In the genomic region with DNA sequence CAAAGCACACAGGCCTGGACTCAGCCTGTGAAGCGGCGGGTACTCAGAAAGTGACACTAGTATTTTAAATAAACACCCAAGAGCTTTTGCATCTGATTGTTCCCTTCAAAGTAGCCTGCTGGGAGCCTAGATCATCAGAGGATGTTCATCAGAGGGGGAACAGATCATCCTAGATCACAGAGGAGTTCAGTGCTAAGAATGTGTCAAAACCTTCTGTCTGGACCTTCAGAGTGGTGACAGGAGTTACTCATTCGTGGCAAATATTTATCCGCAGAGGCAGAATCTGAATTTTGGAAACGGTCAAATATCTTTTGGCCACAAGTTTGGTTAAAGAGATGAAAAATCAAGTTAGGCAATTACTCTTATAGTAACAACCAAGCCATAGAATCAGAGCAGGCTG, we compare ENCODE assay signal across 1 cellular context.
TF ChIP-seq lines count a peak whose summit lies in the region.

No MANE protein-coding gene starts in this region.

TF ChIP-seq in GM12878, 131 proteins besides CTCF, POLR2A, EP300 and RAD21:
- no peak for TF ChIP-seq KLF5 (IDR thresholded peaks at IDR 0.05; ENCODE audit: partially characterized antibody)
- TF ChIP-seq, protein P1, sequence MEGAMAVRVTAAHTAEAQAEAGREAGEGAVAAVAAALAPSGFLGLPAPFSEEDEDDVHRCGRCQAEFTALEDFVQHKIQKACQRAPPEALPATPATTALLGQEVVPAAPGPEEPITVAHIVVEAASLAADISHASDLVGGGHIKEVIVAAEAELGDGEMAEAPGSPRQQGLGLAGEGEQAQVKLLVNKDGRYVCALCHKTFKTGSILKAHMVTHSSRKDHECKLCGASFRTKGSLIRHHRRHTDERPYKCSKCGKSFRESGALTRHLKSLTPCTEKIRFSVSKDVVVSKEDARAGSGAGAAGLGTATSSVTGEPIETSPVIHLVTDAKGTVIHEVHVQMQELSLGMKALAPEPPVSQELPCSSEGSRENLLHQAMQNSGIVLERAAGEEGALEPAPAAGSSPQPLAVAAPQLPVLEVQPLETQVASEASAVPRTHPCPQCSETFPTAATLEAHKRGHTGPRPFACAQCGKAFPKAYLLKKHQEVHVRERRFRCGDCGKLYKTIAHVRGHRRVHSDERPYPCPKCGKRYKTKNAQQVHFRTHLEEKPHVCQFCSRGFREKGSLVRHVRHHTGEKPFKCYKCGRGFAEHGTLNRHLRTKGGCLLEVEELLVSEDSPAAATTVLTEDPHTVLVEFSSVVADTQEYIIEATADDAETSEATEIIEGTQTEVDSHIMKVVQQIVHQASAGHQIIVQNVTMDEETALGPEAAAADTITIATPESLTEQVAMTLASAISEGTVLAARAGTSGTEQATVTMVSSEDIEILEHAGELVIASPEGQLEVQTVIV (IDR thresholded peaks at IDR 0.05; ENCODE audit: borderline replicate concordance, partially characterized antibody) = no peak
- TF ChIP-seq ZNF622 (IDR thresholded peaks at IDR 0.05) = no peak
- no peak for TF ChIP-seq FOS (IDR thresholded peaks at IDR 0.05; ENCODE audit: borderline replicate concordance, extremely low read depth, insufficient read length)
- no peak for TF ChIP-seq MTA2 (IDR thresholded peaks at IDR 0.05; ENCODE audit: low read depth)
- TF ChIP-seq TARDBP (IDR thresholded peaks at IDR 0.05; ENCODE audit: borderline replicate concordance) = no peak
- no peak for TF ChIP-seq NRF1 (conservative IDR thresholded peaks at IDR 0.05; ENCODE audit: low read depth, low read length)
- no peak for TF ChIP-seq WRNIP1 (IDR thresholded peaks at IDR 0.05; ENCODE audit: borderline replicate concordance, low read depth, low read length)
- TF ChIP-seq SIX5 (IDR thresholded peaks at IDR 0.05; ENCODE audit: low read depth, low read length, severe bottlenecking) = no peak
- no peak for TF ChIP-seq ZNF384 (IDR thresholded peaks at IDR 0.05; ENCODE audit: borderline replicate concordance, low read depth, low read length)
- TF ChIP-seq RFX5 (IDR thresholded peaks at IDR 0.05; ENCODE audit: low read depth, low read length) = no peak
- TF ChIP-seq, protein P2, sequence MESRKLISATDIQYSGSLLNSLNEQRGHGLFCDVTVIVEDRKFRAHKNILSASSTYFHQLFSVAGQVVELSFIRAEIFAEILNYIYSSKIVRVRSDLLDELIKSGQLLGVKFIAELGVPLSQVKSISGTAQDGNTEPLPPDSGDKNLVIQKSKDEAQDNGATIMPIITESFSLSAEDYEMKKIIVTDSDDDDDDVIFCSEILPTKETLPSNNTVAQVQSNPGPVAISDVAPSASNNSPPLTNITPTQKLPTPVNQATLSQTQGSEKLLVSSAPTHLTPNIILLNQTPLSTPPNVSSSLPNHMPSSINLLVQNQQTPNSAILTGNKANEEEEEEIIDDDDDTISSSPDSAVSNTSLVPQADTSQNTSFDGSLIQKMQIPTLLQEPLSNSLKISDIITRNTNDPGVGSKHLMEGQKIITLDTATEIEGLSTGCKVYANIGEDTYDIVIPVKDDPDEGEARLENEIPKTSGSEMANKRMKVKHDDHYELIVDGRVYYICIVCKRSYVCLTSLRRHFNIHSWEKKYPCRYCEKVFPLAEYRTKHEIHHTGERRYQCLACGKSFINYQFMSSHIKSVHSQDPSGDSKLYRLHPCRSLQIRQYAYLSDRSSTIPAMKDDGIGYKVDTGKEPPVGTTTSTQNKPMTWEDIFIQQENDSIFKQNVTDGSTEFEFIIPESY (IDR thresholded peaks at IDR 0.05) = no peak
- TF ChIP-seq TCF3 (IDR thresholded peaks at IDR 0.05; ENCODE audit: borderline replicate concordance, insufficient read depth, low read depth, low read length) = no peak
- TF ChIP-seq, protein P3, sequence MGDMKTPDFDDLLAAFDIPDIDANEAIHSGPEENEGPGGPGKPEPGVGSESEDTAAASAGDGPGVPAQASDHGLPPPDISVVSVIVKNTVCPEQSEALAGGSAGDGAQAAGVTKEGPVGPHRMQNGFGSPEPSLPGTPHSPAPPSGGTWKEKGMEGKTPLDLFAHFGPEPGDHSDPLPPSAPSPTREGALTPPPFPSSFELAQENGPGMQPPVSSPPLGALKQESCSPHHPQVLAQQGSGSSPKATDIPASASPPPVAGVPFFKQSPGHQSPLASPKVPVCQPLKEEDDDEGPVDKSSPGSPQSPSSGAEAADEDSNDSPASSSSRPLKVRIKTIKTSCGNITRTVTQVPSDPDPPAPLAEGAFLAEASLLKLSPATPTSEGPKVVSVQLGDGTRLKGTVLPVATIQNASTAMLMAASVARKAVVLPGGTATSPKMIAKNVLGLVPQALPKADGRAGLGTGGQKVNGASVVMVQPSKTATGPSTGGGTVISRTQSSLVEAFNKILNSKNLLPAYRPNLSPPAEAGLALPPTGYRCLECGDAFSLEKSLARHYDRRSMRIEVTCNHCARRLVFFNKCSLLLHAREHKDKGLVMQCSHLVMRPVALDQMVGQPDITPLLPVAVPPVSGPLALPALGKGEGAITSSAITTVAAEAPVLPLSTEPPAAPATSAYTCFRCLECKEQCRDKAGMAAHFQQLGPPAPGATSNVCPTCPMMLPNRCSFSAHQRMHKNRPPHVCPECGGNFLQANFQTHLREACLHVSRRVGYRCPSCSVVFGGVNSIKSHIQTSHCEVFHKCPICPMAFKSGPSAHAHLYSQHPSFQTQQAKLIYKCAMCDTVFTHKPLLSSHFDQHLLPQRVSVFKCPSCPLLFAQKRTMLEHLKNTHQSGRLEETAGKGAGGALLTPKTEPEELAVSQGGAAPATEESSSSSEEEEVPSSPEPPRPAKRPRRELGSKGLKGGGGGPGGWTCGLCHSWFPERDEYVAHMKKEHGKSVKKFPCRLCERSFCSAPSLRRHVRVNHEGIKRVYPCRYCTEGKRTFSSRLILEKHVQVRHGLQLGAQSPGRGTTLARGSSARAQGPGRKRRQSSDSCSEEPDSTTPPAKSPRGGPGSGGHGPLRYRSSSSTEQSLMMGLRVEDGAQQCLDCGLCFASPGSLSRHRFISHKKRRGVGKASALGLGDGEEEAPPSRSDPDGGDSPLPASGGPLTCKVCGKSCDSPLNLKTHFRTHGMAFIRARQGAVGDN (IDR thresholded peaks at IDR 0.05) = no peak
- TF ChIP-seq, protein P4, sequence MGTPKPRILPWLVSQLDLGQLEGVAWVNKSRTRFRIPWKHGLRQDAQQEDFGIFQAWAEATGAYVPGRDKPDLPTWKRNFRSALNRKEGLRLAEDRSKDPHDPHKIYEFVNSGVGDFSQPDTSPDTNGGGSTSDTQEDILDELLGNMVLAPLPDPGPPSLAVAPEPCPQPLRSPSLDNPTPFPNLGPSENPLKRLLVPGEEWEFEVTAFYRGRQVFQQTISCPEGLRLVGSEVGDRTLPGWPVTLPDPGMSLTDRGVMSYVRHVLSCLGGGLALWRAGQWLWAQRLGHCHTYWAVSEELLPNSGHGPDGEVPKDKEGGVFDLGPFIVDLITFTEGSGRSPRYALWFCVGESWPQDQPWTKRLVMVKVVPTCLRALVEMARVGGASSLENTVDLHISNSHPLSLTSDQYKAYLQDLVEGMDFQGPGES (IDR thresholded peaks at IDR 0.05) = no peak
- no peak for TF ChIP-seq EGR1 (IDR thresholded peaks at IDR 0.05; ENCODE audit: borderline replicate concordance in 1 of 2, low read depth in 2 of 2, low read length in 2 of 2)
- no peak for TF ChIP-seq ZNF217 (IDR thresholded peaks at IDR 0.05)
